Comparison of ENCODE assay signal across 8 cellular contexts in genomic region chr13:21849323-21849722, GRCh38.
DNase-seq lines count a peak whose midpoint lies in the region; ATAC-seq and TF ChIP-seq lines count a peak whose summit lies in the region.

No MANE protein-coding gene starts in this region.

- no peaks in the 10 kb centered on the region for H3K36me3 ChIP-seq in left lung

- no peak overlapping the region for H3K4me3 ChIP-seq in left lung

- H3K9me3 ChIP-seq in left lung, result no peaks in the 10 kb centered on the region

- H3K27ac Mint-ChIP-seq in natural killer cell, result no peak overlapping the region
- H3K27ac Mint-ChIP-seq in natural killer cell treated with Interleukin-12 subunit alpha and Interleukin-12 subunit beta and Interleukin-15 and Interleukin-18, amount 100 ng/mL, for 72 hours, result no peak overlapping the region

- H3K27me3 Mint-ChIP-seq in natural killer cell (ENCODE audit: low read depth in 2 of 2), result peaks cover 0 to 3% of the 10 kb centered on the region in 2 donors
- peaks cover 7 to 10% of the 10 kb centered on the region in 2 donors for H3K27me3 Mint-ChIP-seq in natural killer cell treated with Interleukin-12 subunit alpha and Interleukin-12 subunit beta and Interleukin-15 and Interleukin-18, amount 100 ng/mL, for 72 hours

- ATAC-seq in natural killer cell, result peak in 1 of 3 donors; percentile 72
- ATAC-seq in natural killer cell treated with Interleukin-12 subunit alpha and Interleukin-12 subunit beta and Interleukin-15 and Interleukin-18, amount 100 ng/mL, for 72 hours, result no peak
- peak; percentile 95 for ATAC-seq in HG02588 (IDR thresholded peaks at IDR 0.05; ENCODE audit: unreplicated experiment)
- peak; percentile 90 for ATAC-seq in left lung
- ATAC-seq in HG03108 (IDR thresholded peaks at IDR 0.05; ENCODE audit: unreplicated experiment), result no peak

- DNase-seq in natural killer cell (no peak), NCI-H1105 treated with DMSO at 0.1 percent for 48 hours (lab: John Stamatoyannopoulos, UW) (peak; percentile 23), amniotic epithelial cell (ENCODE audit: low read depth) (peak; percentile 44), left lung (no peak), globus pallidus (ENCODE audit: low spot score) (no peak)
- DNase-seq in natural killer cell treated with Interleukin-12 subunit alpha and Interleukin-12 subunit beta and Interleukin-15 and Interleukin-18, amount 100 ng/mL, for 72 hours (ENCODE audit: low spot score), result no peak

- H3K4me3 Mint-ChIP-seq in natural killer cell, result no peak overlapping the region
- no peak overlapping the region for H3K4me3 Mint-ChIP-seq in natural killer cell treated with Interleukin-12 subunit alpha and Interleukin-12 subunit beta and Interleukin-15 and Interleukin-18, amount 100 ng/mL, for 72 hours

- no peaks in the 10 kb centered on the region for H3K4me1 Mint-ChIP-seq in natural killer cell
- H3K4me1 Mint-ChIP-seq in natural killer cell treated with Interleukin-12 subunit alpha and Interleukin-12 subunit beta and Interleukin-15 and Interleukin-18, amount 100 ng/mL, for 72 hours (ENCODE audit: low read depth in 2 of 2), result no peaks in the 10 kb centered on the region

- intact Hi-C loops in natural killer cell (cut with micrococcal nuclease), result loop anchor here (1.0 to 10.0 kb wide), 2 partner anchors 429 to 1175 kb away; no protein-coding TSS in a partner anchor
- intact Hi-C loops in left lung (cut with DNase I), result no loop called here

- H3K4me1 ChIP-seq in left lung, result no peaks in the 10 kb centered on the region

- no peaks in the 10 kb centered on the region for H3K36me3 Mint-ChIP-seq in natural killer cell
- no peaks in the 10 kb centered on the region for H3K36me3 Mint-ChIP-seq in natural killer cell treated with Interleukin-12 subunit alpha and Interleukin-12 subunit beta and Interleukin-15 and Interleukin-18, amount 100 ng/mL, for 72 hours

- TF ChIP-seq CTCF in natural killer cell (IDR thresholded peaks at IDR 0.05) (peak; percentile 54), left lung (IDR thresholded peaks at IDR 0.05) (peak; percentile 39 to 41)

- no peak overlapping the region for H3K27ac ChIP-seq in left lung

- no peaks in the 10 kb centered on the region for H3K9me3 Mint-ChIP-seq in natural killer cell
- H3K9me3 Mint-ChIP-seq in natural killer cell treated with Interleukin-12 subunit alpha and Interleukin-12 subunit beta and Interleukin-15 and Interleukin-18, amount 100 ng/mL, for 72 hours, result no peaks in the 10 kb centered on the region

- no peaks in the 10 kb centered on the region for H3K27me3 ChIP-seq in left lung

Comparison
In these comparisons a context has a peak if more than half of its experiments do, and no peak if none do; other contexts are left out.
1. ATAC-seq: peak in HG02588 (single experiment) and left lung (single experiment); none in natural killer cell treated with Interleukin-12 subunit alpha and Interleukin-12 subunit beta and Interleukin-15 and Interleukin-18, amount 100 ng/mL, for 72 hours (0 of 2) and HG03108 (single experiment).
2. DNase-seq: peak in NCI-H1105 treated with DMSO at 0.1 percent for 48 hours (single experiment) and amniotic epithelial cell (single experiment); none in natural killer cell (single experiment), natural killer cell treated with Interleukin-12 subunit alpha and Interleukin-12 subunit beta and Interleukin-15 and Interleukin-18, amount 100 ng/mL, for 72 hours (single experiment), left lung (0 of 2) and globus pallidus (single experiment).